In genomic region chr6:149922642-149923326, GRCh38 we compare ENCODE assay signal across 8 cellular contexts. TPM values are rescaled to one million over a fixed set of nuclear protein-coding genes. Genes with fewer than 3 reads are reported as not detected.
DNase-seq lines count a peak whose midpoint lies in the region; ATAC-seq lines count a peak whose summit lies in the region.

TSS of gene RAET1G (minus strand) at chr6:149923121. CDS start at chr6:149923010, 111 bp downstream.

- ATAC-seq in GM21390 (IDR thresholded peaks at IDR 0.05; ENCODE audit: unreplicated experiment) (peak; percentile 71), GM19397 (IDR thresholded peaks at IDR 0.05; ENCODE audit: unreplicated experiment) (no peak)

- no peak within 1 kb of the TSS for H3K27ac ChIP-seq in skin epidermis

- DNase-seq in A172 (ENCODE audit: low spot score) (peak; percentile 81), NCI-H2227 treated with DMSO at 0.1 percent for 48 hours (lab: John Stamatoyannopoulos, UW) (peak; percentile 69), cerebellar cortex (ENCODE audit: low spot score) (peak; percentile 59), inferior parietal cortex (ENCODE audit: extremely low spot score) (peak; percentile 62)
- DNase-seq in activated CD4-positive, alpha-beta T cell treated with anti-CD3 and anti-CD28 coated beads for 24 hours (ENCODE audit: low read depth in 2 of 2) = peak; percentile 71 to 73

- H3K4me3 ChIP-seq in skin epidermis = peak within 1 kb of the TSS; percentile 27 to 42 (median 39)

RNA-seq across cellular contexts. Expression of gene RAET1G, which starts in this region (rescaled TPM):
- total RNA-seq in A172 (2014; rRNA removed; shearing (Covaris generic)) = 1.1 and 2.0 TPM in 2 replicates
